In the genomic region with DNA sequence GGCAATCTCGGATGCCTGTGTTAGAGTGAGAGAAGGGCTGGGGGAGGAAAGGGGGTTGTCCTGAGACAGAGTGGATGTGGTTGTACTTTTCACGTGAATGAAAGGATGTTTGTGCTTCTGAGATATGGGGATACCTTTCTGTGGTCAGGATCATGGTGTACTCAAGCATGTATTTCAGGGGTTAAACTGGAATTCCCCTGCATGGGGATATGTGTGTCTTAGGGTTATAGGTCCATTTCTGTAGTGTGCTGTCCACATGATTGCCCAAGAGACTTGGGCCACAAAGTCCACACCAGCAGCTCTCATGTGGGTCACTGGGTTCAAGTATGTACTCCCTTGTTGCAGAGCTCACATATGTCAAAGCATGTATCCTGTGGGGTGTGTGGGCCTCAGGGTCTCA, we compare ENCODE assay signal across 10 cellular contexts. TPM values are rescaled to one million over a fixed set of nuclear protein-coding genes. Genes with fewer than 3 reads are reported as not detected.
DNase-seq lines count a peak whose midpoint lies in the region; ATAC-seq and TF ChIP-seq lines count a peak whose summit lies in the region.
"Had no signal": no experiment of that assay in that cellular context is flagged by ENCODE, and none has a peak within 500 bp of the region (broad histone marks: within the 10 kb centered on the region; RNA-seq: fewer than 3 reads in every experiment).

No MANE protein-coding gene starts in this region.

- CTCF ChIA-PET in activated naive CD4-positive, alpha-beta T cell treated with anti-CD3 and anti-CD28 coated beads, Interleukin-2, amount 10 ng/mL, durations not matched to agents 7 days and 5 days (lab: Charles Lee) = interaction anchor here (1.2 to 1.6 kb wide), 3 partner anchors 12 to 39 kb away, joined by 5 read pairs; a partner anchor contains a TSS
- CTCF ChIA-PET in activated CD4-positive, alpha-beta memory T cell treated with anti-CD3 and anti-CD28 coated beads for 36 hours (lab: Charles Lee) = interaction anchor here (1.1 to 2.7 kb wide), 4 partner anchors 12 to 150 kb away, joined by 5 to 10 read pairs (median 6); a partner anchor contains a TSS

- peaks cover 74% of the 10 kb centered on the region for H3K4me1 Mint-ChIP-seq in activated naive CD4-positive, alpha-beta T cell treated with anti-CD3 and anti-CD28 coated beads, Interleukin-2, amount 10 ng/mL, durations not matched to agents 7 days and 5 days
- H3K4me1 Mint-ChIP-seq in activated CD4-positive, alpha-beta memory T cell treated with anti-CD3 and anti-CD28 coated beads for 36 hours (ENCODE audit: low read depth) = peaks cover 54% of the 10 kb centered on the region
- peaks cover 70 to 74% of the 10 kb centered on the region in 2 donors for H3K4me1 Mint-ChIP-seq in immature natural killer cell

- H3K9me3 ChIP-seq in uterus = no peaks in the 10 kb centered on the region

- H3K4me3 ChIP-seq in uterus = no peak overlapping the region

- H3K27ac ChIP-seq in uterus = peak overlapping the region; percentile 83 to 88
- H3K27ac ChIP-seq: brain microvascular endothelial cell had no signal

- H3K36me3 Mint-ChIP-seq in activated naive CD4-positive, alpha-beta T cell treated with anti-CD3 and anti-CD28 coated beads, Interleukin-2, amount 10 ng/mL, durations not matched to agents 7 days and 5 days = peaks cover 17% of the 10 kb centered on the region
- peaks cover 5% of the 10 kb centered on the region for H3K36me3 Mint-ChIP-seq in activated CD4-positive, alpha-beta memory T cell treated with anti-CD3 and anti-CD28 coated beads for 36 hours
- H3K36me3 Mint-ChIP-seq in immature natural killer cell = peaks cover 0 to 3% (median 2%) of the 10 kb centered on the region in 3 donors

- H3K27me3 ChIP-seq in uterus = no peaks in the 10 kb centered on the region
- H3K27me3 ChIP-seq: brain microvascular endothelial cell had no signal

- DNase-seq in activated naive CD4-positive, alpha-beta T cell treated with anti-CD3 and anti-CD28 coated beads, Interleukin-2, amount 10 ng/mL, durations not matched to agents 7 days and 5 days = peak; percentile 37
- DNase-seq in activated naive CD4-positive, alpha-beta T cell treated with Interleukin-2 at 50 U/mL for 16 hours = no peak
- no peak for DNase-seq in activated CD4-positive, alpha-beta memory T cell treated with anti-CD3 and anti-CD28 coated beads for 36 hours
- DNase-seq in immature natural killer cell = no peak
- DNase-seq in uterus = no peak
- no peak for DNase-seq in NCI-H526 (lab: John Stamatoyannopoulos, UW)
- no peak for DNase-seq in occipital lobe (lab: John Stamatoyannopoulos, UW)

- TF ChIP-seq POLR2A in uterus (IDR thresholded peaks at IDR 0.05) = no peak

- H3K27ac Mint-ChIP-seq in activated naive CD4-positive, alpha-beta T cell treated with anti-CD3 and anti-CD28 coated beads, Interleukin-2, amount 10 ng/mL, durations not matched to agents 7 days and 5 days = peak overlapping the region; percentile 93
- peak overlapping the region; percentile 87 for H3K27ac Mint-ChIP-seq in activated CD4-positive, alpha-beta memory T cell treated with anti-CD3 and anti-CD28 coated beads for 36 hours
- peak overlapping the region; percentile 87 to 98 (median 96) for H3K27ac Mint-ChIP-seq in immature natural killer cell

- POLR2A ChIA-PET in activated CD4-positive, alpha-beta memory T cell treated with anti-CD3 and anti-CD28 coated beads for 36 hours (lab: Charles Lee) = interaction anchor here (1.0 to 2.9 kb wide), 2 partner anchors 24 to 153 kb away, joined by 3 to 13 read pairs; a partner anchor contains a TSS

- H3K4me3 Mint-ChIP-seq in activated naive CD4-positive, alpha-beta T cell treated with anti-CD3 and anti-CD28 coated beads, Interleukin-2, amount 10 ng/mL, durations not matched to agents 7 days and 5 days = peak overlapping the region; percentile 81
- H3K4me3 Mint-ChIP-seq in activated CD4-positive, alpha-beta memory T cell treated with anti-CD3 and anti-CD28 coated beads for 36 hours = peak overlapping the region; percentile 37
- peak overlapping the region; percentile 39 to 95 (median 92) for H3K4me3 Mint-ChIP-seq in immature natural killer cell

- H3K27me3 Mint-ChIP-seq in activated naive CD4-positive, alpha-beta T cell treated with anti-CD3 and anti-CD28 coated beads, Interleukin-2, amount 10 ng/mL, durations not matched to agents 7 days and 5 days = no peaks in the 10 kb centered on the region
- H3K27me3 Mint-ChIP-seq in activated CD4-positive, alpha-beta memory T cell treated with anti-CD3 and anti-CD28 coated beads for 36 hours = no peaks in the 10 kb centered on the region
- peaks cover 17 to 32% (median 19%) of the 10 kb centered on the region in 3 donors for H3K27me3 Mint-ChIP-seq in immature natural killer cell (ENCODE audit: low read depth in 3 of 3)

- no peak for TF ChIP-seq CTCF in uterus (IDR thresholded peaks at IDR 0.05)

- no peaks in the 10 kb centered on the region for H3K36me3 ChIP-seq in uterus

- intact Hi-C loops in activated CD4-positive, alpha-beta memory T cell treated with anti-CD3 and anti-CD28 coated beads for 36 hours (cut with micrococcal nuclease) = loop anchor here (2.0 kb wide), 1 partner anchor 24 kb away; a partner anchor contains a TSS
- intact Hi-C loops in uterus (cut with DNase I; ENCODE audit: low total_unique reads) = no loop called here

- peaks cover 3 to 22% of the 10 kb centered on the region in 2 donors for H3K4me1 ChIP-seq in uterus

- no peaks in the 10 kb centered on the region for H3K9me3 Mint-ChIP-seq in activated naive CD4-positive, alpha-beta T cell treated with anti-CD3 and anti-CD28 coated beads, Interleukin-2, amount 10 ng/mL, durations not matched to agents 7 days and 5 days
- H3K9me3 Mint-ChIP-seq in activated CD4-positive, alpha-beta memory T cell treated with anti-CD3 and anti-CD28 coated beads for 36 hours = no peaks in the 10 kb centered on the region
- H3K9me3 Mint-ChIP-seq in immature natural killer cell = no peaks in the 10 kb centered on the region

- ATAC-seq in GM21381 (IDR thresholded peaks at IDR 0.05; ENCODE audit: unreplicated experiment) = no peak
- ATAC-seq: left ventricle myocardium superior had no signal

RNA-seq across cellular contexts. Expression of a gene that starts 10.5 kb away (rescaled TPM):
- 10 to 100 TPM; 34.3 to 35.8 TPM for total RNA-seq in activated CD4-positive, alpha-beta memory T cell treated with anti-CD3 and anti-CD28 coated beads for 36 hours
- polyA plus RNA-seq in immature natural killer cell = under 1 TPM; 0.02 to 0.32 (median 0.20) TPM
- 10 to 100 TPM; 11.5 to 67.6 (median 14.4) TPM for total RNA-seq in uterus
- total RNA-seq in occipital lobe = 21.5 TPM

RNA-seq across cellular contexts. Expression of a gene that starts 12.4 kb away (rescaled TPM):
- 100 to 1,000 TPM; 190 to 198 TPM for total RNA-seq in activated CD4-positive, alpha-beta memory T cell treated with anti-CD3 and anti-CD28 coated beads for 36 hours
- 100 to 1,000 TPM; 367 to 404 (median 404) TPM for polyA plus RNA-seq in immature natural killer cell
- 100 to 1,000 TPM in 1 of 4 donors, 10 to 100 TPM in 3; 10.8 to 135 (median 72.7) TPM for total RNA-seq in uterus
- total RNA-seq in occipital lobe = 59.1 TPM

RNA-seq across cellular contexts. Expression of a gene that starts 19.5 kb away (rescaled TPM):
- 10 to 100 TPM; 32.4 to 42.3 TPM for total RNA-seq in activated CD4-positive, alpha-beta memory T cell treated with anti-CD3 and anti-CD28 coated beads for 36 hours
- polyA plus RNA-seq in immature natural killer cell = 10 to 100 TPM; 22.7 to 36.5 (median 29.8) TPM
- total RNA-seq in uterus = 100 to 1,000 TPM in 1 of 4 donors, 10 to 100 TPM in 3; 10.5 to 147 (median 35.3) TPM
- total RNA-seq in occipital lobe = 17.9 TPM

RNA-seq across cellular contexts. Expression of a gene that starts 24.0 kb away (rescaled TPM):
- 10 to 100 TPM in 1 of 2 experiments, 1 to 10 TPM in 1; 9.7 to 10.1 TPM for total RNA-seq in activated CD4-positive, alpha-beta memory T cell treated with anti-CD3 and anti-CD28 coated beads for 36 hours
- 1 to 10 TPM; 1.2 to 7.0 (median 3.0) TPM for polyA plus RNA-seq in immature natural killer cell
- total RNA-seq in uterus = 10 to 100 TPM in 1 of 4 donors, 1 to 10 TPM in 1, under 1 TPM in 2; under 0.01 to 12.0 (median 4.7) TPM
- 9.2 TPM for total RNA-seq in occipital lobe

RNA-seq across cellular contexts. Expression of a gene that starts 38.7 kb away (rescaled TPM):
- total RNA-seq in activated CD4-positive, alpha-beta memory T cell treated with anti-CD3 and anti-CD28 coated beads for 36 hours = 100 to 1,000 TPM in 1 of 2 experiments, 10 to 100 TPM in 1; 94.6 to 103 TPM
- 1 to 10 TPM in 2 of 3 donors, not detected in 1; 2.2 to 3.7 TPM for polyA plus RNA-seq in immature natural killer cell
- 10 to 100 TPM in 1 of 4 donors, 1 to 10 TPM in 1, not detected in 2; 1.8 to 20.0 TPM for total RNA-seq in uterus
- total RNA-seq in occipital lobe = 3.6 TPM

Comparison
In these comparisons a context has a peak if more than half of its experiments do, and no peak if none do; other contexts are left out.
1. H3K4me3 Mint-ChIP-seq: peak in every context shown above with its lines; median percentile 92 in immature natural killer cell; 81 in activated naive CD4-positive, alpha-beta T cell treated with anti-CD3 and anti-CD28 coated beads, Interleukin-2, amount 10 ng/mL, durations not matched to agents 7 days and 5 days; 37 in activated CD4-positive, alpha-beta memory T cell treated with anti-CD3 and anti-CD28 coated beads for 36 hours.